ENCODE assay signal across 1 cellular context in the genomic region with DNA sequence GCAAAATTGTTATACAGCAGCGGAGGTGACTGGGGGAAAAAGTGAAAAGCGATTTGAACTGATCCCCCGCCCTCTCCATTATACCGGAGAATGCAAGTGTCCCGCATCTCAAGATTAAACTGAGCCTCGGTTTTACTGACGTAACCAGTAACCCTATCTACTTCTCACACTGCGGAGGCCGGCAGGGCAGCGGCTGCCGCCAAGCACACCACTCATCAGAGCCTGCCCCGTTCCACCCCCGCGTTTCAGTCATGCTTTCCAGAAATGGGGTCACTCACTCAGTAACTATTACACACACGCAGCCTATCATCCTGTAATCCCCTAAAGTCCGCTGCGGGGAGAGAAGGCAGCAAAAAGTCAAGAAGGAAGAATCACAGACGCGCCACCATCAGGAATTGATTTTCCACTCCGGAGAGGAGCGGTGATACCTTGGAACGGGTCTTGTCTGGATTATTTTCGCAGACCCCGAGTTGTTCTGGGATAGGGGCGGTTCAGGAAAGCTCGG.
TF ChIP-seq lines count a peak whose summit lies in the region.

No MANE protein-coding gene starts in this region.

TF ChIP-seq in HepG2, 621 proteins besides CTCF, POLR2A, EP300 and RAD21 (continued from another document and continues in another):
- TF ChIP-seq FOXO1 (CRISPR knock-in tag; IDR thresholded peaks at IDR 0.05) = no peak
- no peak for TF ChIP-seq TMF1 (CRISPR knock-in tag; IDR thresholded peaks at IDR 0.05; ENCODE audit: low read depth)
- TF ChIP-seq DNMT3B (CRISPR knock-in tag; conservative IDR thresholded peaks at IDR 0.05) = no peak
- no peak for TF ChIP-seq SOX5 (CRISPR knock-in tag; IDR thresholded peaks at IDR 0.05; ENCODE audit: borderline replicate concordance)
- TF ChIP-seq CEBPB (IDR thresholded peaks at IDR 0.05; ENCODE audit: borderline replicate concordance, low read depth, low read length) = no peak
- no peak for TF ChIP-seq EED (CRISPR knock-in tag; IDR thresholded peaks at IDR 0.05)
- TF ChIP-seq, protein P1, sequence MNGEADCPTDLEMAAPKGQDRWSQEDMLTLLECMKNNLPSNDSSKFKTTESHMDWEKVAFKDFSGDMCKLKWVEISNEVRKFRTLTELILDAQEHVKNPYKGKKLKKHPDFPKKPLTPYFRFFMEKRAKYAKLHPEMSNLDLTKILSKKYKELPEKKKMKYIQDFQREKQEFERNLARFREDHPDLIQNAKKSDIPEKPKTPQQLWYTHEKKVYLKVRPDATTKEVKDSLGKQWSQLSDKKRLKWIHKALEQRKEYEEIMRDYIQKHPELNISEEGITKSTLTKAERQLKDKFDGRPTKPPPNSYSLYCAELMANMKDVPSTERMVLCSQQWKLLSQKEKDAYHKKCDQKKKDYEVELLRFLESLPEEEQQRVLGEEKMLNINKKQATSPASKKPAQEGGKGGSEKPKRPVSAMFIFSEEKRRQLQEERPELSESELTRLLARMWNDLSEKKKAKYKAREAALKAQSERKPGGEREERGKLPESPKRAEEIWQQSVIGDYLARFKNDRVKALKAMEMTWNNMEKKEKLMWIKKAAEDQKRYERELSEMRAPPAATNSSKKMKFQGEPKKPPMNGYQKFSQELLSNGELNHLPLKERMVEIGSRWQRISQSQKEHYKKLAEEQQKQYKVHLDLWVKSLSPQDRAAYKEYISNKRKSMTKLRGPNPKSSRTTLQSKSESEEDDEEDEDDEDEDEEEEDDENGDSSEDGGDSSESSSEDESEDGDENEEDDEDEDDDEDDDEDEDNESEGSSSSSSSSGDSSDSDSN (CRISPR knock-in tag; IDR thresholded peaks at IDR 0.05) = peak; percentile 51
- TF ChIP-seq SYNCRIP (IDR thresholded peaks at IDR 0.05; ENCODE audit: insufficient read depth, low read depth, low read length) = no peak
- peak; percentile 46 for TF ChIP-seq POLR2AphosphoS5 (IDR thresholded peaks at IDR 0.05; ENCODE audit: low read depth, low read length)
- no peak for TF ChIP-seq ZBTB3 (CRISPR knock-in tag; IDR thresholded peaks at IDR 0.05; ENCODE audit: borderline replicate concordance, low read depth)
- TF ChIP-seq SMARCE1 (IDR thresholded peaks at IDR 0.05; ENCODE audit: borderline replicate concordance) = no peak
- TF ChIP-seq ZNF615 (CRISPR knock-in tag; IDR thresholded peaks at IDR 0.05; ENCODE audit: borderline replicate concordance) = no peak
- TF ChIP-seq, protein P2, sequence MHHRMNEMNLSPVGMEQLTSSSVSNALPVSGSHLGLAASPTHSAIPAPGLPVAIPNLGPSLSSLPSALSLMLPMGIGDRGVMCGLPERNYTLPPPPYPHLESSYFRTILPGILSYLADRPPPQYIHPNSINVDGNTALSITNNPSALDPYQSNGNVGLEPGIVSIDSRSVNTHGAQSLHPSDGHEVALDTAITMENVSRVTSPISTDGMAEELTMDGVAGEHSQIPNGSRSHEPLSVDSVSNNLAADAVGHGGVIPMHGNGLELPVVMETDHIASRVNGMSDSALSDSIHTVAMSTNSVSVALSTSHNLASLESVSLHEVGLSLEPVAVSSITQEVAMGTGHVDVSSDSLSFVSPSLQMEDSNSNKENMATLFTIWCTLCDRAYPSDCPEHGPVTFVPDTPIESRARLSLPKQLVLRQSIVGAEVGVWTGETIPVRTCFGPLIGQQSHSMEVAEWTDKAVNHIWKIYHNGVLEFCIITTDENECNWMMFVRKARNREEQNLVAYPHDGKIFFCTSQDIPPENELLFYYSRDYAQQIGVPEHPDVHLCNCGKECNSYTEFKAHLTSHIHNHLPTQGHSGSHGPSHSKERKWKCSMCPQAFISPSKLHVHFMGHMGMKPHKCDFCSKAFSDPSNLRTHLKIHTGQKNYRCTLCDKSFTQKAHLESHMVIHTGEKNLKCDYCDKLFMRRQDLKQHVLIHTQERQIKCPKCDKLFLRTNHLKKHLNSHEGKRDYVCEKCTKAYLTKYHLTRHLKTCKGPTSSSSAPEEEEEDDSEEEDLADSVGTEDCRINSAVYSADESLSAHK (CRISPR knock-in tag; IDR thresholded peaks at IDR 0.05; ENCODE audit: borderline replicate concordance) = no peak
- TF ChIP-seq SMAD1 (CRISPR knock-in tag; IDR thresholded peaks at IDR 0.05; ENCODE audit: borderline replicate concordance, low read depth) = no peak
- TF ChIP-seq MIER2 (CRISPR knock-in tag; IDR thresholded peaks at IDR 0.05) = no peak
- TF ChIP-seq, protein P3, sequence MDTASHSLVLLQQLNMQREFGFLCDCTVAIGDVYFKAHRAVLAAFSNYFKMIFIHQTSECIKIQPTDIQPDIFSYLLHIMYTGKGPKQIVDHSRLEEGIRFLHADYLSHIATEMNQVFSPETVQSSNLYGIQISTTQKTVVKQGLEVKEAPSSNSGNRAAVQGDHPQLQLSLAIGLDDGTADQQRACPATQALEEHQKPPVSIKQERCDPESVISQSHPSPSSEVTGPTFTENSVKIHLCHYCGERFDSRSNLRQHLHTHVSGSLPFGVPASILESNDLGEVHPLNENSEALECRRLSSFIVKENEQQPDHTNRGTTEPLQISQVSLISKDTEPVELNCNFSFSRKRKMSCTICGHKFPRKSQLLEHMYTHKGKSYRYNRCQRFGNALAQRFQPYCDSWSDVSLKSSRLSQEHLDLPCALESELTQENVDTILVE (CRISPR knock-in tag; IDR thresholded peaks at IDR 0.05) = no peak
- no peak for TF ChIP-seq SATB2 (CRISPR knock-in tag; IDR thresholded peaks at IDR 0.05)
- TF ChIP-seq ZNF616 (CRISPR knock-in tag; IDR thresholded peaks at IDR 0.05; ENCODE audit: low read depth) = no peak
- TF ChIP-seq GLI4 (CRISPR knock-in tag; IDR thresholded peaks at IDR 0.05; ENCODE audit: borderline replicate concordance) = no peak
- TF ChIP-seq ZNF792 (CRISPR knock-in tag; IDR thresholded peaks at IDR 0.05) = no peak
- no peak for TF ChIP-seq HMGA1 (CRISPR knock-in tag; conservative IDR thresholded peaks at IDR 0.05)
- 0 out of 2 replicates have a peak, but pooled peaks have one; percentile 14 for TF ChIP-seq PAF1 (CRISPR knock-in tag; IDR thresholded peaks at IDR 0.05)
- no peak for TF ChIP-seq ZNF850 (CRISPR knock-in tag; conservative IDR thresholded peaks at IDR 0.05)
- TF ChIP-seq RFX3 (CRISPR knock-in tag; IDR thresholded peaks at IDR 0.05) = no peak
- TF ChIP-seq, protein P4, sequence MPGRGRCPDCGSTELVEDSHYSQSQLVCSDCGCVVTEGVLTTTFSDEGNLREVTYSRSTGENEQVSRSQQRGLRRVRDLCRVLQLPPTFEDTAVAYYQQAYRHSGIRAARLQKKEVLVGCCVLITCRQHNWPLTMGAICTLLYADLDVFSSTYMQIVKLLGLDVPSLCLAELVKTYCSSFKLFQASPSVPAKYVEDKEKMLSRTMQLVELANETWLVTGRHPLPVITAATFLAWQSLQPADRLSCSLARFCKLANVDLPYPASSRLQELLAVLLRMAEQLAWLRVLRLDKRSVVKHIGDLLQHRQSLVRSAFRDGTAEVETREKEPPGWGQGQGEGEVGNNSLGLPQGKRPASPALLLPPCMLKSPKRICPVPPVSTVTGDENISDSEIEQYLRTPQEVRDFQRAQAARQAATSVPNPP (CRISPR knock-in tag; IDR thresholded peaks at IDR 0.05) = 0 out of 2 replicates have a peak, but pooled peaks have one; percentile 22
- no peak for TF ChIP-seq SKI (IDR thresholded peaks at IDR 0.05; ENCODE audit: partially characterized antibody)
- TF ChIP-seq MBNL3 (CRISPR knock-in tag; conservative IDR thresholded peaks at IDR 0.05) = no peak
- TF ChIP-seq GPN1 (CRISPR knock-in tag; IDR thresholded peaks at IDR 0.05; ENCODE audit: borderline replicate concordance) = no peak
- TF ChIP-seq, protein P5, sequence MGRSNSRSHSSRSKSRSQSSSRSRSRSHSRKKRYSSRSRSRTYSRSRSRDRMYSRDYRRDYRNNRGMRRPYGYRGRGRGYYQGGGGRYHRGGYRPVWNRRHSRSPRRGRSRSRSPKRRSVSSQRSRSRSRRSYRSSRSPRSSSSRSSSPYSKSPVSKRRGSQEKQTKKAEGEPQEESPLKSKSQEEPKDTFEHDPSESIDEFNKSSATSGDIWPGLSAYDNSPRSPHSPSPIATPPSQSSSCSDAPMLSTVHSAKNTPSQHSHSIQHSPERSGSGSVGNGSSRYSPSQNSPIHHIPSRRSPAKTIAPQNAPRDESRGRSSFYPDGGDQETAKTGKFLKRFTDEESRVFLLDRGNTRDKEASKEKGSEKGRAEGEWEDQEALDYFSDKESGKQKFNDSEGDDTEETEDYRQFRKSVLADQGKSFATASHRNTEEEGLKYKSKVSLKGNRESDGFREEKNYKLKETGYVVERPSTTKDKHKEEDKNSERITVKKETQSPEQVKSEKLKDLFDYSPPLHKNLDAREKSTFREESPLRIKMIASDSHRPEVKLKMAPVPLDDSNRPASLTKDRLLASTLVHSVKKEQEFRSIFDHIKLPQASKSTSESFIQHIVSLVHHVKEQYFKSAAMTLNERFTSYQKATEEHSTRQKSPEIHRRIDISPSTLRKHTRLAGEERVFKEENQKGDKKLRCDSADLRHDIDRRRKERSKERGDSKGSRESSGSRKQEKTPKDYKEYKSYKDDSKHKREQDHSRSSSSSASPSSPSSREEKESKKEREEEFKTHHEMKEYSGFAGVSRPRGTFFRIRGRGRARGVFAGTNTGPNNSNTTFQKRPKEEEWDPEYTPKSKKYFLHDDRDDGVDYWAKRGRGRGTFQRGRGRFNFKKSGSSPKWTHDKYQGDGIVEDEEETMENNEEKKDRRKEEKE (IDR thresholded peaks at IDR 0.05) = no peak
- peak; percentile 78 for TF ChIP-seq POLR2G (IDR thresholded peaks at IDR 0.05; ENCODE audit: low read depth, low read length)
- TF ChIP-seq, protein P6, sequence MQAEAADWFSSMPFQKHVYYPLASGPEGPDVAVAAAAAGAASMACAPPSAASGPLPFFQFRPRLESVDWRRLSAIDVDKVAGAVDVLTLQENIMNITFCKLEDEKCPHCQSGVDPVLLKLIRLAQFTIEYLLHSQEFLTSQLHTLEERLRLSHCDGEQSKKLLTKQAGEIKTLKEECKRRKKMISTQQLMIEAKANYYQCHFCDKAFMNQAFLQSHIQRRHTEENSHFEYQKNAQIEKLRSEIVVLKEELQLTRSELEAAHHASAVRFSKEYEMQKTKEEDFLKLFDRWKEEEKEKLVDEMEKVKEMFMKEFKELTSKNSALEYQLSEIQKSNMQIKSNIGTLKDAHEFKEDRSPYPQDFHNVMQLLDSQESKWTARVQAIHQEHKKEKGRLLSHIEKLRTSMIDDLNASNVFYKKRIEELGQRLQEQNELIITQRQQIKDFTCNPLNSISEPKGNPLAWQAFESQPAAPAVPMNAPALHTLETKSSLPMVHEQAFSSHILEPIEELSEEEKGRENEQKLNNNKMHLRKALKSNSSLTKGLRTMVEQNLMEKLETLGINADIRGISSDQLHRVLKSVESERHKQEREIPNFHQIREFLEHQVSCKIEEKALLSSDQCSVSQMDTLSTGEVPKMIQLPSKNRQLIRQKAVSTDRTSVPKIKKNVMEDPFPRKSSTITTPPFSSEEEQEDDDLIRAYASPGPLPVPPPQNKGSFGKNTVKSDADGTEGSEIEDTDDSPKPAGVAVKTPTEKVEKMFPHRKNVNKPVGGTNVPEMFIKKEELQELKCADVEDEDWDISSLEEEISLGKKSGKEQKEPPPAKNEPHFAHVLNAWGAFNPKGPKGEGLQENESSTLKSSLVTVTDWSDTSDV (CRISPR knock-in tag; IDR thresholded peaks at IDR 0.05) = no peak
- TF ChIP-seq, protein P7, sequence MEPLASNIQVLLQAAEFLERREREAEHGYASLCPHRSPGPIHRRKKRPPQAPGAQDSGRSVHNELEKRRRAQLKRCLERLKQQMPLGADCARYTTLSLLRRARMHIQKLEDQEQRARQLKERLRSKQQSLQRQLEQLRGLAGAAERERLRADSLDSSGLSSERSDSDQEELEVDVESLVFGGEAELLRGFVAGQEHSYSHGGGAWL (CRISPR knock-in tag; IDR thresholded peaks at IDR 0.05) = no peak
- no peak for TF ChIP-seq ZFP36L2 (CRISPR knock-in tag; IDR thresholded peaks at IDR 0.05)
- no peak for TF ChIP-seq SP4 (CRISPR knock-in tag; IDR thresholded peaks at IDR 0.05)
- TF ChIP-seq, protein P8, sequence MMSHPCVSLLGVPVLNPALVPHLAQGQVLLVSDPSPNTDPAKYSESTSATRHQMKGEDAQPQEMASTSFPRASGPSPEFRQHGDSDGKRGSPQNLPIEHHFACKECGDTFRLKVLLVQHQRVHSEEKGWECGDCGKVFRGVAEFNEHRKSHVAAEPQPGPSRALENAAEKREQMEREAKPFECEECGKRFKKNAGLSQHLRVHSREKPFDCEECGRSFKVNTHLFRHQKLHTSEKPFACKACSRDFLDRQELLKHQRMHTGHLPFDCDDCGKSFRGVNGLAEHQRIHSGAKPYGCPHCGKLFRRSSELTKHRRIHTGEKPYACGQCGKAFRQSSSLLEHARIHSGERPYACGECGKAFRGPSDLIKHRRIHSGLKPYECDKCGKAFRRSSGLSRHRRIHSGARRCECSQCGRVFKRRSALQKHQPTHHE (CRISPR knock-in tag; IDR thresholded peaks at IDR 0.05; ENCODE audit: borderline replicate concordance) = no peak
- no peak for TF ChIP-seq ZNF441 (CRISPR knock-in tag; IDR thresholded peaks at IDR 0.05; ENCODE audit: borderline replicate concordance)
- TF ChIP-seq, protein P9, sequence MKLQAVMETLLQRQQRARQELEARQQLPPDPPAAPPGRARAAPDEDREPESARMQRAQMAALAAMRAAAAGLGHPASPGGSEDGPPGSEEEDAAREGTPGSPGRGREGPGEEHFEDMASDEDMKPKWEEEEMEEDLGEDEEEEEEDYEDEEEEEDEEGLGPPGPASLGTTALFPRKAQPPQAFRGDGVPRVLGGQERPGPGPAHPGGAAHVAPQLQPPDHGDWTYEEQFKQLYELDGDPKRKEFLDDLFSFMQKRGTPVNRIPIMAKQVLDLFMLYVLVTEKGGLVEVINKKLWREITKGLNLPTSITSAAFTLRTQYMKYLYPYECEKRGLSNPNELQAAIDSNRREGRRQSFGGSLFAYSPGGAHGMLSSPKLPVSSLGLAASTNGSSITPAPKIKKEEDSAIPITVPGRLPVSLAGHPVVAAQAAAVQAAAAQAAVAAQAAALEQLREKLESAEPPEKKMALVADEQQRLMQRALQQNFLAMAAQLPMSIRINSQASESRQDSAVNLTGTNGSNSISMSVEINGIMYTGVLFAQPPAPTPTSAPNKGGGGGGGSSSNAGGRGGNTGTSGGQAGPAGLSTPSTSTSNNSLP (IDR thresholded peaks at IDR 0.05; ENCODE audit: low read depth, low read length) = no peak
